ENCODE assay signal across 11 cellular contexts in the genomic region with DNA sequence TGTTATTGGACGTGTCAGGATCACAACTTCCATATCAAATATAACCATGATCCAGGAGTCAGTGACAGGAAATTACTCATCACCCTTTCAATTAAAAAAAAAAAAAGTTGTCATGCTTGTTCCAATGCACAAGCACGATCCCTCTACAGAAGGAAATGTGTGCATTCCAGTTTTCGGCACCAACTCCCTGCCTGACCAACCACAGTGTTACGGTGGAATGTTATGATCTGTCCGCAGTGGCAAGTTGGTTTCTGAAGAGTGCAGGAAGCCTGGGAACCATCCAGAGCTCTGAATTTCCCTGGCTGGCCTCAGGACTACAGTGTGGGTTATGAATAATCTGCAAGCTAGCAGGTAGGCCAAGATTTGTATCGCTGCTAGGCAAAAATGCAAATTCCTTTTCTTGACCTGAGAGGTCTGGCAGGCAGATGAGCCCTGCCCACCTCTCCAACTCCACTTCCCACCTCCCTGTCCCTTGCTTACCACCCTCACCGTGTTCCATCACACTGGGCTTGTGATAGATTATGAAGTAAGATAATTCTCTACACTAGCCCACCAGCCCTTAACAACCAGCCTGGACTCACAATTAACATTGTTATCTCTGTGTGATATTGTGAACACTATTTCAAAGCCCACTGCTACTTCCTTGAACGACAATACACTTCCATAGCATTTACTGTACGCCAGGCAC. TPM values are rescaled to one million over a fixed set of nuclear protein-coding genes. Genes with fewer than 3 reads are reported as not detected.
DNase-seq lines count a peak whose midpoint lies in the region; ATAC-seq, FAIRE-seq and TF ChIP-seq lines count a peak whose summit lies in the region.
"Had no signal": no experiment of that assay in that cellular context is flagged by ENCODE, and none has a peak within 500 bp of the region (broad histone marks: within the 10 kb centered on the region; RNA-seq: fewer than 3 reads in every experiment).

No MANE protein-coding gene starts in this region.

- no peak overlapping the region for H3K4me3 Mint-ChIP-seq in MCF 10A (ENCODE audit: unreplicated experiment)

- no peaks in the 10 kb centered on the region for H3K9me3 ChIP-seq in A673 (ENCODE audit: low read depth, low read length, poor library complexity, severe bottlenecking)
- H3K9me3 ChIP-seq in right cardiac atrium (ENCODE audit: control insufficient read depth, low read length), result no peaks in the 10 kb centered on the region
- no peaks in the 10 kb centered on the region for H3K9me3 ChIP-seq in pancreas

- H3K9me3 Mint-ChIP-seq in MCF 10A (ENCODE audit: unreplicated experiment), result no peaks in the 10 kb centered on the region
- H3K9me3 Mint-ChIP-seq in activated naive CD4-positive, alpha-beta T cell treated with anti-CD3 and anti-CD28 coated beads, Interleukin-2, amount 50 U/mL, for 72 hours, result no peaks in the 10 kb centered on the region

- peak overlapping the region; percentile 69 for H3K27ac Mint-ChIP-seq in MCF 10A (ENCODE audit: low read depth, unreplicated experiment)
- H3K27ac Mint-ChIP-seq in activated naive CD4-positive, alpha-beta T cell treated with anti-CD3 and anti-CD28 coated beads, Interleukin-2, amount 50 U/mL, for 72 hours, result no peak overlapping the region

- H3K27me3 ChIP-seq in A673 (replicated peaks; ENCODE audit: insufficient read depth, low read depth, low read length, poor library complexity) (no peaks in the 10 kb centered on the region), right cardiac atrium (ENCODE audit: control insufficient read depth, insufficient read depth) (no peaks in the 10 kb centered on the region), pancreas (no peaks in the 10 kb centered on the region)

- H3K4me1 ChIP-seq in A673 (ENCODE audit: insufficient read depth, low read length, poor library complexity, severe bottlenecking) (peaks cover 19% of the 10 kb centered on the region), right cardiac atrium (ENCODE audit: control insufficient read depth, insufficient read depth, low read length) (no peaks in the 10 kb centered on the region), pancreas (no peaks in the 10 kb centered on the region)

- TF ChIP-seq CTCF in A673 (conservative IDR thresholded peaks at IDR 0.05; ENCODE audit: low read depth, low read length) (no peak), MCF 10A (IDR thresholded peaks at IDR 0.05; ENCODE audit: unreplicated experiment) (no peak), pancreas (IDR thresholded peaks at IDR 0.05) (no peak)

- H3K27ac ChIP-seq in A673 (ENCODE audit: low read depth, low read length, poor library complexity, severe bottlenecking) (peak overlapping the region; percentile 45), right cardiac atrium (ENCODE audit: low read length) (peak overlapping the region; percentile 5), pancreas (no peak overlapping the region)
- H3K27ac ChIP-seq: KMS-11 had no signal

- H3K27me3 Mint-ChIP-seq in MCF 10A (ENCODE audit: insufficient read depth, unreplicated experiment), result no peaks in the 10 kb centered on the region

- H3K4me3 ChIP-seq in A673 (ENCODE audit: low read depth, low read length, poor library complexity, severe bottlenecking) (no peak overlapping the region), right cardiac atrium (ENCODE audit: low read length) (no peak overlapping the region), pancreas (no peak overlapping the region)

- intact Hi-C loops in A673 (cut with micrococcal nuclease; ENCODE audit: unreplicated experiment), result no loop called here
- intact Hi-C loops in MCF 10A (cut with micrococcal nuclease), result no loop called here
- intact Hi-C loops in right cardiac atrium (cut with DNase I), result no loop called here
- intact Hi-C loops in pancreas (cut with DNase I), result no loop called here

- FAIRE-seq in pancreas (lab: Jason Lieb, UNC), result no peak

- 44% methylated on average over 9 of the region's 9 CpGs for WGBS in right cardiac atrium
- 83 to 87% methylated on average over 9 of the region's 9 CpGs for WGBS in pancreas, 2 donors

- H3K4me1 Mint-ChIP-seq in MCF 10A (ENCODE audit: insufficient read depth, unreplicated experiment), result peaks cover 26% of the 10 kb centered on the region

- H3K36me3 ChIP-seq in A673 (ENCODE audit: insufficient read depth, low read length, poor library complexity, severe bottlenecking) (no peaks in the 10 kb centered on the region), pancreas (no peaks in the 10 kb centered on the region)

- DNase-seq in A673 (ENCODE audit: low spot score) (peak; percentile 72), HK-2 (ENCODE audit: unreplicated experiment) (peak; percentile 78), MCF 10A (ENCODE audit: unreplicated experiment) (peak; percentile 63), right cardiac atrium (no peak), pancreas (no peak), mesenteric fat pad (ENCODE audit: low spot score) (no peak)
- no peak for DNase-seq in activated naive CD4-positive, alpha-beta T cell treated with anti-CD3 and anti-CD28 coated beads, Interleukin-2, amount 50 U/mL, for 72 hours (ENCODE audit: low spot score in 2 of 2)
- DNase-seq: activated naive CD4-positive, alpha-beta T cell treated with Interleukin-2 at 50 U/mL for 16 hours; SHP77 had no signal

- ATAC-seq in right cardiac atrium (peak; percentile 71 to 73), pancreas (no peak), GM19035 (IDR thresholded peaks at IDR 0.05; ENCODE audit: unreplicated experiment) (no peak)
- ATAC-seq in activated naive CD4-positive, alpha-beta T cell treated with anti-CD3 and anti-CD28 coated beads, Interleukin-2, amount 50 U/mL, for 72 hours, result no peak

- CTCF ChIA-PET in A673 (lab: Charles Lee) (no interaction called here), MCF 10A (lab: Yijun Ruan, JAX) (interaction anchor here (0.6 to 1.8 kb wide), 2 partner anchors 17 to 27 kb away, joined by 5 read pairs; no protein-coding TSS in a partner anchor)

- POLR2A ChIA-PET in A673 (lab: Charles Lee; ENCODE audit: low non-redundant PET), result interaction anchor here (0.7 kb wide), 1 partner anchor 1777 kb away, joined by 3 read pairs; no protein-coding TSS in a partner anchor
- POLR2A ChIA-PET in MCF 10A (lab: Yijun Ruan, JAX), result interaction anchor here (1.4 to 2.2 kb wide), 2 partner anchors 28 to 54 kb away, joined by 5 to 8 read pairs; no protein-coding TSS in a partner anchor

- H3K36me3 Mint-ChIP-seq in MCF 10A (ENCODE audit: insufficient read depth, unreplicated experiment), result peaks cover 6% of the 10 kb centered on the region
- no peaks in the 10 kb centered on the region for H3K36me3 Mint-ChIP-seq in activated naive CD4-positive, alpha-beta T cell treated with anti-CD3 and anti-CD28 coated beads, Interleukin-2, amount 50 U/mL, for 72 hours

- BruUV-seq in A673 (replicated peaks; lab: Mats Ljungman, UMichigan), result no TSS peak
- BruUV-seq in MCF 10A (replicated peaks; lab: Mats Ljungman, UMichigan), result no TSS peak

RNA-seq across cellular contexts. Expression of a gene that starts 20.4 kb away (rescaled TPM):
- total RNA-seq in A673 (2021), result not detected in 2 replicates
- total RNA-seq in MCF 10A (2022), result 0.98 and 1.3 TPM in 2 replicates
- 1 to 10 TPM; 3.5 to 6.5 (median 4.5) TPM for total RNA-seq in right cardiac atrium
- 1.3 TPM for polyA plus RNA-seq in right cardiac atrium
- under 1 TPM; 0.13 to 0.47 (median 0.24) TPM for total RNA-seq in pancreas
- polyA plus RNA-seq in pancreas, result under 1 TPM; 0.08 to 0.28 TPM
- total RNA-seq in activated naive CD4-positive, alpha-beta T cell treated with anti-CD3 and anti-CD28 coated beads, Interleukin-2, amount 50 U/mL, for 72 hours, result under 1 TPM in 1 of 2 donors, not detected in 1; 0.36 TPM
- not detected for total RNA-seq in mesenteric fat pad

RNA-seq across cellular contexts. Expression of a gene that starts 52.4 kb away (rescaled TPM):
- total RNA-seq in A673 (2021) (50.3 and 52.0 TPM in 2 replicates), MCF 10A (2022) (48.9 and 52.9 TPM in 2 replicates), right cardiac atrium (10 to 100 TPM; 31.5 to 35.5 (median 34.1) TPM), pancreas (10 to 100 TPM; 14.4 to 25.5 (median 17.9) TPM), mesenteric fat pad (30.3 TPM)
- polyA plus RNA-seq in right cardiac atrium (9.4 TPM), pancreas (10 to 100 TPM in 1 of 2 donors, 1 to 10 TPM in 1; 4.0 to 12.8 TPM)
- 10 to 100 TPM; 26.5 to 41.3 TPM for total RNA-seq in activated naive CD4-positive, alpha-beta T cell treated with anti-CD3 and anti-CD28 coated beads, Interleukin-2, amount 50 U/mL, for 72 hours

Comparison
In these comparisons a context has a peak if more than half of its experiments do, and no peak if none do; other contexts are left out.
1. DNase-seq: peak in A673 (single experiment), HK-2 (single experiment) and MCF 10A (single experiment); none in right cardiac atrium (0 of 3), pancreas (0 of 6), activated naive CD4-positive, alpha-beta T cell treated with anti-CD3 and anti-CD28 coated beads, Interleukin-2, amount 50 U/mL, for 72 hours (0 of 2) and mesenteric fat pad (single experiment).
2. H3K27ac ChIP-seq: peak in A673 (single experiment) and right cardiac atrium (single experiment); none in pancreas (0 of 4).
3. ATAC-seq: peak in right cardiac atrium (2 of 2); none in pancreas (0 of 4), activated naive CD4-positive, alpha-beta T cell treated with anti-CD3 and anti-CD28 coated beads, Interleukin-2, amount 50 U/mL, for 72 hours (0 of 2) and GM19035 (single experiment).